8 cellular contexts compared by ENCODE assay signal in genomic region chr17:7684856-7685532, GRCh38. TPM values are rescaled to one million over a fixed set of nuclear protein-coding genes. Genes with fewer than 3 reads are reported as not detected.
DNase-seq lines count a peak whose midpoint lies in the region; TF ChIP-seq lines count a peak whose summit lies in the region.

No MANE protein-coding gene starts in this region.

- TF ChIP-seq CTCF in Calu3 (IDR thresholded peaks at IDR 0.05; ENCODE audit: unreplicated experiment), result no peak
- TF ChIP-seq CTCF in parathyroid adenoma (IDR thresholded peaks at IDR 0.05), result no peak

- CTCF ChIA-PET in Calu3 (lab: Charles Lee), result no interaction called here

- H3K27me3 Mint-ChIP-seq in Calu3 (ENCODE audit: unreplicated experiment), result no peaks in the 10 kb centered on the region

- H3K9me3 Mint-ChIP-seq in Calu3 (ENCODE audit: low read depth, unreplicated experiment), result no peaks in the 10 kb centered on the region

- H3K4me3 ChIP-seq in parathyroid adenoma (ENCODE audit: low read depth, low read length), result peak overlapping the region; percentile 100

- H3K79me2 ChIP-seq in parathyroid adenoma, result peaks cover 30% of the 10 kb centered on the region

- no peaks in the 10 kb centered on the region for H3K36me3 ChIP-seq in parathyroid adenoma (ENCODE audit: control insufficient read depth, insufficient read depth, low read length)

- intact Hi-C loops in Calu3 (cut with micrococcal nuclease; ENCODE audit: unreplicated experiment), result loop anchor here (5.0 to 10.0 kb wide), 3 partner anchors 53 to 330 kb away; partner anchors contain the start of genes KCTD11, SHBG and TMEM95

- peaks cover 50% of the 10 kb centered on the region for H3K36me3 Mint-ChIP-seq in Calu3 (ENCODE audit: insufficient read depth, unreplicated experiment)

- H3K4me2 ChIP-seq in parathyroid adenoma (ENCODE audit: low read length), result peak overlapping the region; percentile 94

- BruUV-seq in Calu3 (replicated peaks; lab: Mats Ljungman, UMichigan), result no TSS peak

- H3K9me3 ChIP-seq in parathyroid adenoma (ENCODE audit: control insufficient read depth, low read length), result no peaks in the 10 kb centered on the region

- peak overlapping the region; percentile 56 for H3K27ac Mint-ChIP-seq in Calu3 (ENCODE audit: unreplicated experiment)

- peak overlapping the region; percentile 99 for H3K27ac ChIP-seq in epithelial cell of prostate
- H3K27ac ChIP-seq in parathyroid adenoma, result peak overlapping the region; percentile 99

- H3K4me3 Mint-ChIP-seq in Calu3 (ENCODE audit: low read depth, unreplicated experiment), result peak overlapping the region; percentile 86

- H3K27me3 ChIP-seq in parathyroid adenoma (ENCODE audit: control insufficient read depth, insufficient read depth, low read length), result no peaks in the 10 kb centered on the region

- no peak for DNase-seq in Calu3
- DNase-seq in RKO (ENCODE audit: low spot score), result peak; percentile 58
- DNase-seq in epithelial cell of prostate (ENCODE audit: low read depth, low spot score), result no peak
- no peak for DNase-seq in iPS-NIHi7 (ENCODE audit: extremely low spot score)
- DNase-seq in DMS114 treated with DMSO at 0.1 percent for 48 hours (lab: John Stamatoyannopoulos, UW; ENCODE audit: unreplicated experiment), result no peak
- DNase-seq in HuH-7 (ENCODE audit: low spot score), result no peak
- no peak for DNase-seq in SHP77 treated with DMSO at 0.1 percent for 48 hours (lab: John Stamatoyannopoulos, UW)

- H3K9ac ChIP-seq in parathyroid adenoma, result peak overlapping the region; percentile 64

- H3K4me1 Mint-ChIP-seq in Calu3 (ENCODE audit: low read depth, unreplicated experiment), result no peaks in the 10 kb centered on the region

- peak overlapping the region; percentile 89 for H2AFZ ChIP-seq in parathyroid adenoma

- H3K4me1 ChIP-seq in parathyroid adenoma, result peaks cover 5% of the 10 kb centered on the region

RNA-seq across cellular contexts. Expression of gene TP53, which starts 2.3 kb away (rescaled TPM):
- 98.3 and 119 TPM in 2 replicates for total RNA-seq in Calu3 (2022)

RNA-seq across cellular contexts. Expression of gene WRAP53, which starts 3.3 kb away (rescaled TPM):
- 10.1 and 12.9 TPM in 2 replicates for total RNA-seq in Calu3 (2022)

RNA-seq across cellular contexts. Expression of gene EFNB3, which starts 20.0 kb away (rescaled TPM):
- 0.38 and 0.88 TPM in 2 replicates for total RNA-seq in Calu3 (2022)

RNA-seq across cellular contexts. Expression of gene DNAH2, which starts 32.5 kb away (rescaled TPM):
- 0.26 and 0.51 TPM in 2 replicates for total RNA-seq in Calu3 (2022)

RNA-seq across cellular contexts. Expression of gene ATP1B2, which starts 34.3 kb away (rescaled TPM):
- not detected in 2 replicates for total RNA-seq in Calu3 (2022)
